Comparison of ENCODE assay signal across 7 cellular contexts in the genomic region with DNA sequence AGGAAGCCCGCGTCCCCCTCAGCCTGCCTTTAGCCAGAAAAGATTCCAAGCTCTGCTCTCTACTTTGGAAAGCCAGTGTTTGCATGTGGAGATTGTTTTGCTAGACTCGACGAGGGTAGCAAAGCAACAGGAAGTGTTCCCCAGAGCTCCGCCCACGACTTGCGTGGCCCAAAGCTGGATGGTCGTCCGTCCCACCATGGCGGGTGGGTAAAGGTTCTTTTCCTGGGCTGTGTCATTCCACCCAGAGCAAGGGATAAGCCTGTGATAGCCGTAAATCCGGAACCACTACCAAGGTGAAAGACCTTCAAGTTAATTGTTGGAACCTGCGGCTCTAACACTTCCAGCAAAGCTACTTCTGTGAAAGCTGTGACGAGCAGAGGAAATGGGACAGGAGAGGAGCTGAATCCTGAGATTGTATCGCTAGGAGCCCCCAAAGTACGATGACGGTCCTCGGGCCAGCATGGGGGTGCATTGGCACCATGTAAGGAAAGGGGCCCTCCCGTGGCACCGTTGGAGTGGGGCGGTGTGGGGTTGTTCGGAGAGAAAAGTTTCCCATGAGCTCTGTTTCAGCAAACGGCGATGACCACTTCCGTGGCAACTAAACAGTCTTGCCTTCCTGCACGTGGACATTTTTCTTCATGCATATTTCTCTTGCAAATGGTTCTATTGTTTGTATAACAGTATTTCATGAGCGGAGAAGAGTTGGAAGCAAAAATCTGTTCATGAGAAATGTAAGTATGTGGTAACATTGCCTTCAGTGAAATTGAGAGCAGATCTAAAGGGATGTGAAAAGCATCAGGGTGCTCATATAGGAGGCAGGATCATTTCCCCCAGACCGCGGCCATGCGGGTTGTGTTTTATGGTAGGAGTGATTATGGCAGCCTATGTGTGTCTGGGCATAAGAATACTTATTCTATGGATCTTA. TPM values are rescaled to one million over a fixed set of nuclear protein-coding genes. Genes with fewer than 3 reads are reported as not detected.
DNase-seq lines count a peak whose midpoint lies in the region; ATAC-seq and TF ChIP-seq lines count a peak whose summit lies in the region.

No MANE protein-coding gene starts in this region.

- H3K9me2 ChIP-seq in GM23338 (ENCODE audit: insufficient read depth), result 0 out of 2 replicates have a peak, but pooled peaks cover 10% of the 10 kb centered on the region

- no peak overlapping the region; the same call in 1 of the 2 replicates for H3K27ac Mint-ChIP-seq in GM23338
- no peak overlapping the region for H3K27ac Mint-ChIP-seq in WTC11
- H3K27ac Mint-ChIP-seq in stimulated activated naive CD8-positive, alpha-beta T cell treated with anti-CD3 and anti-CD28 coated beads, Interleukin-15, amount 100 ng/mL, for 72 hours, result peak overlapping the region; percentile 95 to 98

- DNase-seq in GM23338 (ENCODE audit: low spot score) (peak; percentile 36), WTC11 (ENCODE audit: low spot score) (no peak), left ventricle myocardium superior (peak; percentile 44), D341Med (ENCODE audit: low spot score) (no peak), dedifferentiated amniotic fluid mesenchymal stem cell (ENCODE audit: extremely low spot score) (no peak), NCI-H1436 (lab: John Stamatoyannopoulos, UW) (no peak)
- peak; percentile 42 to 52 for DNase-seq in stimulated activated naive CD8-positive, alpha-beta T cell treated with anti-CD3 and anti-CD28 coated beads, Interleukin-15, amount 100 ng/mL, for 72 hours

- H3K4me2 ChIP-seq in GM23338, result peak overlapping the region; percentile 88

- peaks cover 16% of the 10 kb centered on the region; the same call in 1 of the 2 replicates for H3K4me1 ChIP-seq in GM23338 (ENCODE audit: insufficient read depth)

- POLR2A ChIA-PET in WTC11 (lab: Charles Lee), result no interaction called here

- peak overlapping the region; percentile 96 for H2AFZ ChIP-seq in GM23338

- no peak overlapping the region for H3K27ac ChIP-seq in GM23338 (ENCODE audit: low read depth)

- H3K27me3 ChIP-seq in GM23338 (ENCODE audit: insufficient read depth), result no peaks in the 10 kb centered on the region

- no peaks in the 10 kb centered on the region for H4K20me1 ChIP-seq in GM23338 (replicated peaks; ENCODE audit: insufficient read depth)

- TF ChIP-seq CTCF in GM23338 (conservative IDR thresholded peaks at IDR 0.05; ENCODE audit: low read depth in 2 of 2) (no peak), WTC11 (IDR thresholded peaks at IDR 0.05) (no peak)

- no peaks in the 10 kb centered on the region for H3K36me3 ChIP-seq in GM23338 (ENCODE audit: insufficient read depth)

- H3K27me3 Mint-ChIP-seq in GM23338 (ENCODE audit: insufficient read depth, low read depth, poor library complexity) (peaks cover 7% of the 10 kb centered on the region), WTC11 (ENCODE audit: low read depth) (no peaks in the 10 kb centered on the region; the same call in 1 of the 2 replicates)
- H3K27me3 Mint-ChIP-seq in stimulated activated naive CD8-positive, alpha-beta T cell treated with anti-CD3 and anti-CD28 coated beads, Interleukin-15, amount 100 ng/mL, for 72 hours, result no peaks in the 10 kb centered on the region

- H3K36me3 Mint-ChIP-seq in GM23338 (ENCODE audit: low read depth), result no peaks in the 10 kb centered on the region
- no peaks in the 10 kb centered on the region for H3K36me3 Mint-ChIP-seq in WTC11

- intact Hi-C loops in left ventricle myocardium superior (cut with micrococcal nuclease), result no loop called here

- ATAC-seq in GM23338 (peak; percentile 26), WTC11 (peak; percentile 7; the same call in 1 of the 2 replicates), left ventricle myocardium superior (peak; percentile 30)
- peak; percentile 62 for ATAC-seq in stimulated activated naive CD8-positive, alpha-beta T cell treated with anti-CD3 and anti-CD28 coated beads, Interleukin-15, amount 100 ng/mL, for 72 hours

- CTCF ChIA-PET in WTC11 (lab: Charles Lee), result interaction anchor here (0.6 to 3.7 kb wide), 28 partner anchors 10 to 968 kb away, joined by 3 to 61 read pairs (median 6); partner anchors contain the start of gene MX1

- no peaks in the 10 kb centered on the region for H3F3A ChIP-seq in GM23338 (replicated peaks; ENCODE audit: low read depth)

- H3K9me3 Mint-ChIP-seq in GM23338, result peaks cover 4% of the 10 kb centered on the region; the same call in 2 of the 3 replicates
- peaks cover 6% of the 10 kb centered on the region; the same call in 1 of the 2 replicates for H3K9me3 Mint-ChIP-seq in WTC11
- H3K9me3 Mint-ChIP-seq in stimulated activated naive CD8-positive, alpha-beta T cell treated with anti-CD3 and anti-CD28 coated beads, Interleukin-15, amount 100 ng/mL, for 72 hours, result peaks cover 0 to 4% of the 10 kb centered on the region in 2 donors

- H3K4me1 Mint-ChIP-seq in GM23338 (peaks cover 9% of the 10 kb centered on the region), WTC11 (peaks cover 12% of the 10 kb centered on the region)
- peaks cover 78% of the 10 kb centered on the region for H3K4me1 Mint-ChIP-seq in stimulated activated naive CD8-positive, alpha-beta T cell treated with anti-CD3 and anti-CD28 coated beads, Interleukin-15, amount 100 ng/mL, for 72 hours

- 0 out of 2 replicates have a peak, but pooled peaks cover 7% of the 10 kb centered on the region for H3K79me2 ChIP-seq in GM23338 (replicated peaks; ENCODE audit: insufficient read depth)

- H3K4me3 ChIP-seq in GM23338, result peak overlapping the region; percentile 67

- H3K4me3 Mint-ChIP-seq in GM23338 (peak overlapping the region; percentile 77; the same call in 2 of the 3 replicates), WTC11 (peak overlapping the region; percentile 68)
- peak overlapping the region; percentile 87 to 90 for H3K4me3 Mint-ChIP-seq in stimulated activated naive CD8-positive, alpha-beta T cell treated with anti-CD3 and anti-CD28 coated beads, Interleukin-15, amount 100 ng/mL, for 72 hours

TF ChIP-seq in GM23338, 12 proteins besides CTCF, POLR2A, EP300 and RAD21 (continues in another document):
- TF ChIP-seq EZH2phosphoT487 (IDR thresholded peaks at IDR 0.05; ENCODE audit: unreplicated experiment) (no peak), ZNF331 (CRISPR knock-in tag; IDR thresholded peaks at IDR 0.05; ENCODE audit: low read depth) (no peak), STAT1 (IDR thresholded peaks at IDR 0.05; ENCODE audit: unreplicated experiment) (no peak), JUNB (IDR thresholded peaks at IDR 0.05; ENCODE audit: unreplicated experiment) (no peak), CREB1 (CRISPR knock-in tag; IDR thresholded peaks at IDR 0.05; ENCODE audit: low read depth) (no peak), NANOG (IDR thresholded peaks at IDR 0.05; ENCODE audit: borderline replicate concordance) (no peak), ZNF114 (CRISPR knock-in tag; IDR thresholded peaks at IDR 0.05) (no peak), EZH2 (IDR thresholded peaks at IDR 0.05; ENCODE audit: low read depth, unreplicated experiment) (no peak), POLR2AphosphoS5 (IDR thresholded peaks at IDR 0.05; ENCODE audit: low read depth) (no peak)
- TF ChIP-seq, protein P1, sequence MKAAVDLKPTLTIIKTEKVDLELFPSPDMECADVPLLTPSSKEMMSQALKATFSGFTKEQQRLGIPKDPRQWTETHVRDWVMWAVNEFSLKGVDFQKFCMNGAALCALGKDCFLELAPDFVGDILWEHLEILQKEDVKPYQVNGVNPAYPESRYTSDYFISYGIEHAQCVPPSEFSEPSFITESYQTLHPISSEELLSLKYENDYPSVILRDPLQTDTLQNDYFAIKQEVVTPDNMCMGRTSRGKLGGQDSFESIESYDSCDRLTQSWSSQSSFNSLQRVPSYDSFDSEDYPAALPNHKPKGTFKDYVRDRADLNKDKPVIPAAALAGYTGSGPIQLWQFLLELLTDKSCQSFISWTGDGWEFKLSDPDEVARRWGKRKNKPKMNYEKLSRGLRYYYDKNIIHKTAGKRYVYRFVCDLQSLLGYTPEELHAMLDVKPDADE (IDR thresholded peaks at IDR 0.05), result no peak

TF ChIP-seq in WTC11, 78 proteins besides CTCF, POLR2A, EP300 and RAD21:
- TF ChIP-seq USF1 (CRISPR knock-in tag; IDR thresholded peaks at IDR 0.05) (0 out of 2 replicates have a peak, but pooled peaks have one; percentile 3), ESRRA (CRISPR knock-in tag; IDR thresholded peaks at IDR 0.05; ENCODE audit: borderline replicate concordance) (no peak)

RNA-seq across cellular contexts. Expression of gene MX2, which starts 8.3 kb away (rescaled TPM):
- 8.1 and 9.2 TPM in 2 replicates for total RNA-seq in GM23338 (2014; rRNA removed; shearing (Covaris generic))
- 5.4 and 6.1 TPM in 2 replicates for polyA plus RNA-seq in GM23338 (2016; fragmentation: Nextera tagmentation; extraction: Ambion mirVana)
- 2.6 to 4.0 TPM (median 2.7 TPM) in 3 replicates for total RNA-seq in WTC11 (2021)
- 7.1 TPM for total RNA-seq in left ventricle myocardium superior

RNA-seq across cellular contexts. Expression of gene FAM3B, which starts 53.6 kb away (rescaled TPM):
- total RNA-seq in GM23338 (2014; rRNA removed; shearing (Covaris generic)), result 0.74 and 2.5 TPM in 2 replicates
- polyA plus RNA-seq in GM23338 (2016; fragmentation: Nextera tagmentation; extraction: Ambion mirVana), result 2.5 and 3.6 TPM in 2 replicates
- total RNA-seq in WTC11 (2021) (1.4 to 3.6 TPM (median 3.0 TPM) in 3 replicates), left ventricle myocardium superior (not detected)

RNA-seq across cellular contexts. Expression of gene MX1, which starts 55.9 kb away (rescaled TPM):
- total RNA-seq in GM23338 (2014; rRNA removed; shearing (Covaris generic)), result 5.4 and 6.5 TPM in 2 replicates
- polyA plus RNA-seq in GM23338 (2016; fragmentation: Nextera tagmentation; extraction: Ambion mirVana), result 2.1 and 3.1 TPM in 2 replicates
- 3.6 to 4.6 TPM (median 4.0 TPM) in 3 replicates for total RNA-seq in WTC11 (2021)
- 14.9 TPM for total RNA-seq in left ventricle myocardium superior

Comparison
In these comparisons a context has a peak if more than half of its experiments do, and no peak if none do; other contexts are left out.
1. ATAC-seq: peak in every context shown above with its lines; median percentile 62 in stimulated activated naive CD8-positive, alpha-beta T cell treated with anti-CD3 and anti-CD28 coated beads, Interleukin-15, amount 100 ng/mL, for 72 hours; 30 in left ventricle myocardium superior; 26 in GM23338; 7 in WTC11.
2. DNase-seq: peak in GM23338 (single experiment), left ventricle myocardium superior (single experiment) and stimulated activated naive CD8-positive, alpha-beta T cell treated with anti-CD3 and anti-CD28 coated beads, Interleukin-15, amount 100 ng/mL, for 72 hours (2 of 2); none in WTC11 (single experiment), D341Med (single experiment), dedifferentiated amniotic fluid mesenchymal stem cell (single experiment) and NCI-H1436 (single experiment).
3. H3K27ac Mint-ChIP-seq: peak in stimulated activated naive CD8-positive, alpha-beta T cell treated with anti-CD3 and anti-CD28 coated beads, Interleukin-15, amount 100 ng/mL, for 72 hours (2 of 2); none in GM23338 (single experiment) and WTC11 (single experiment).
4. Peak in every context shown above with its lines, with median percentiles within 50 percentile points of each other: H3K4me3 Mint-ChIP-seq.